1 cellular context compared by ENCODE assay signal in genomic region chr1:93992954-93993353, GRCh38.
TF ChIP-seq lines count a peak whose summit lies in the region.

No MANE protein-coding gene starts in this region.

TF ChIP-seq in GM23338, 12 proteins besides CTCF, POLR2A, EP300 and RAD21 (continued from another document):
- TF ChIP-seq, protein P1, sequence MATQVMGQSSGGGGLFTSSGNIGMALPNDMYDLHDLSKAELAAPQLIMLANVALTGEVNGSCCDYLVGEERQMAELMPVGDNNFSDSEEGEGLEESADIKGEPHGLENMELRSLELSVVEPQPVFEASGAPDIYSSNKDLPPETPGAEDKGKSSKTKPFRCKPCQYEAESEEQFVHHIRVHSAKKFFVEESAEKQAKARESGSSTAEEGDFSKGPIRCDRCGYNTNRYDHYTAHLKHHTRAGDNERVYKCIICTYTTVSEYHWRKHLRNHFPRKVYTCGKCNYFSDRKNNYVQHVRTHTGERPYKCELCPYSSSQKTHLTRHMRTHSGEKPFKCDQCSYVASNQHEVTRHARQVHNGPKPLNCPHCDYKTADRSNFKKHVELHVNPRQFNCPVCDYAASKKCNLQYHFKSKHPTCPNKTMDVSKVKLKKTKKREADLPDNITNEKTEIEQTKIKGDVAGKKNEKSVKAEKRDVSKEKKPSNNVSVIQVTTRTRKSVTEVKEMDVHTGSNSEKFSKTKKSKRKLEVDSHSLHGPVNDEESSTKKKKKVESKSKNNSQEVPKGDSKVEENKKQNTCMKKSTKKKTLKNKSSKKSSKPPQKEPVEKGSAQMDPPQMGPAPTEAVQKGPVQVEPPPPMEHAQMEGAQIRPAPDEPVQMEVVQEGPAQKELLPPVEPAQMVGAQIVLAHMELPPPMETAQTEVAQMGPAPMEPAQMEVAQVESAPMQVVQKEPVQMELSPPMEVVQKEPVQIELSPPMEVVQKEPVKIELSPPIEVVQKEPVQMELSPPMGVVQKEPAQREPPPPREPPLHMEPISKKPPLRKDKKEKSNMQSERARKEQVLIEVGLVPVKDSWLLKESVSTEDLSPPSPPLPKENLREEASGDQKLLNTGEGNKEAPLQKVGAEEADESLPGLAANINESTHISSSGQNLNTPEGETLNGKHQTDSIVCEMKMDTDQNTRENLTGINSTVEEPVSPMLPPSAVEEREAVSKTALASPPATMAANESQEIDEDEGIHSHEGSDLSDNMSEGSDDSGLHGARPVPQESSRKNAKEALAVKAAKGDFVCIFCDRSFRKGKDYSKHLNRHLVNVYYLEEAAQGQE (IDR thresholded peaks at IDR 0.05; ENCODE audit: unreplicated experiment) = no peak
- TF ChIP-seq STAT1 (IDR thresholded peaks at IDR 0.05; ENCODE audit: unreplicated experiment) = no peak
- no peak for TF ChIP-seq EZH2phosphoT487 (IDR thresholded peaks at IDR 0.05; ENCODE audit: unreplicated experiment)
- TF ChIP-seq ZNF114 (CRISPR knock-in tag; IDR thresholded peaks at IDR 0.05) = no peak
- TF ChIP-seq, protein P2, sequence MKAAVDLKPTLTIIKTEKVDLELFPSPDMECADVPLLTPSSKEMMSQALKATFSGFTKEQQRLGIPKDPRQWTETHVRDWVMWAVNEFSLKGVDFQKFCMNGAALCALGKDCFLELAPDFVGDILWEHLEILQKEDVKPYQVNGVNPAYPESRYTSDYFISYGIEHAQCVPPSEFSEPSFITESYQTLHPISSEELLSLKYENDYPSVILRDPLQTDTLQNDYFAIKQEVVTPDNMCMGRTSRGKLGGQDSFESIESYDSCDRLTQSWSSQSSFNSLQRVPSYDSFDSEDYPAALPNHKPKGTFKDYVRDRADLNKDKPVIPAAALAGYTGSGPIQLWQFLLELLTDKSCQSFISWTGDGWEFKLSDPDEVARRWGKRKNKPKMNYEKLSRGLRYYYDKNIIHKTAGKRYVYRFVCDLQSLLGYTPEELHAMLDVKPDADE (IDR thresholded peaks at IDR 0.05) = no peak
- TF ChIP-seq ZNF331 (CRISPR knock-in tag; IDR thresholded peaks at IDR 0.05; ENCODE audit: low read depth) = no peak
- no peak for TF ChIP-seq POLR2AphosphoS5 (IDR thresholded peaks at IDR 0.05; ENCODE audit: low read depth)
- no peak for TF ChIP-seq JUNB (IDR thresholded peaks at IDR 0.05; ENCODE audit: unreplicated experiment)
- no peak for TF ChIP-seq CREB1 (CRISPR knock-in tag; IDR thresholded peaks at IDR 0.05; ENCODE audit: low read depth)
- no peak for TF ChIP-seq NANOG (IDR thresholded peaks at IDR 0.05; ENCODE audit: borderline replicate concordance)
- TF ChIP-seq, protein P3, sequence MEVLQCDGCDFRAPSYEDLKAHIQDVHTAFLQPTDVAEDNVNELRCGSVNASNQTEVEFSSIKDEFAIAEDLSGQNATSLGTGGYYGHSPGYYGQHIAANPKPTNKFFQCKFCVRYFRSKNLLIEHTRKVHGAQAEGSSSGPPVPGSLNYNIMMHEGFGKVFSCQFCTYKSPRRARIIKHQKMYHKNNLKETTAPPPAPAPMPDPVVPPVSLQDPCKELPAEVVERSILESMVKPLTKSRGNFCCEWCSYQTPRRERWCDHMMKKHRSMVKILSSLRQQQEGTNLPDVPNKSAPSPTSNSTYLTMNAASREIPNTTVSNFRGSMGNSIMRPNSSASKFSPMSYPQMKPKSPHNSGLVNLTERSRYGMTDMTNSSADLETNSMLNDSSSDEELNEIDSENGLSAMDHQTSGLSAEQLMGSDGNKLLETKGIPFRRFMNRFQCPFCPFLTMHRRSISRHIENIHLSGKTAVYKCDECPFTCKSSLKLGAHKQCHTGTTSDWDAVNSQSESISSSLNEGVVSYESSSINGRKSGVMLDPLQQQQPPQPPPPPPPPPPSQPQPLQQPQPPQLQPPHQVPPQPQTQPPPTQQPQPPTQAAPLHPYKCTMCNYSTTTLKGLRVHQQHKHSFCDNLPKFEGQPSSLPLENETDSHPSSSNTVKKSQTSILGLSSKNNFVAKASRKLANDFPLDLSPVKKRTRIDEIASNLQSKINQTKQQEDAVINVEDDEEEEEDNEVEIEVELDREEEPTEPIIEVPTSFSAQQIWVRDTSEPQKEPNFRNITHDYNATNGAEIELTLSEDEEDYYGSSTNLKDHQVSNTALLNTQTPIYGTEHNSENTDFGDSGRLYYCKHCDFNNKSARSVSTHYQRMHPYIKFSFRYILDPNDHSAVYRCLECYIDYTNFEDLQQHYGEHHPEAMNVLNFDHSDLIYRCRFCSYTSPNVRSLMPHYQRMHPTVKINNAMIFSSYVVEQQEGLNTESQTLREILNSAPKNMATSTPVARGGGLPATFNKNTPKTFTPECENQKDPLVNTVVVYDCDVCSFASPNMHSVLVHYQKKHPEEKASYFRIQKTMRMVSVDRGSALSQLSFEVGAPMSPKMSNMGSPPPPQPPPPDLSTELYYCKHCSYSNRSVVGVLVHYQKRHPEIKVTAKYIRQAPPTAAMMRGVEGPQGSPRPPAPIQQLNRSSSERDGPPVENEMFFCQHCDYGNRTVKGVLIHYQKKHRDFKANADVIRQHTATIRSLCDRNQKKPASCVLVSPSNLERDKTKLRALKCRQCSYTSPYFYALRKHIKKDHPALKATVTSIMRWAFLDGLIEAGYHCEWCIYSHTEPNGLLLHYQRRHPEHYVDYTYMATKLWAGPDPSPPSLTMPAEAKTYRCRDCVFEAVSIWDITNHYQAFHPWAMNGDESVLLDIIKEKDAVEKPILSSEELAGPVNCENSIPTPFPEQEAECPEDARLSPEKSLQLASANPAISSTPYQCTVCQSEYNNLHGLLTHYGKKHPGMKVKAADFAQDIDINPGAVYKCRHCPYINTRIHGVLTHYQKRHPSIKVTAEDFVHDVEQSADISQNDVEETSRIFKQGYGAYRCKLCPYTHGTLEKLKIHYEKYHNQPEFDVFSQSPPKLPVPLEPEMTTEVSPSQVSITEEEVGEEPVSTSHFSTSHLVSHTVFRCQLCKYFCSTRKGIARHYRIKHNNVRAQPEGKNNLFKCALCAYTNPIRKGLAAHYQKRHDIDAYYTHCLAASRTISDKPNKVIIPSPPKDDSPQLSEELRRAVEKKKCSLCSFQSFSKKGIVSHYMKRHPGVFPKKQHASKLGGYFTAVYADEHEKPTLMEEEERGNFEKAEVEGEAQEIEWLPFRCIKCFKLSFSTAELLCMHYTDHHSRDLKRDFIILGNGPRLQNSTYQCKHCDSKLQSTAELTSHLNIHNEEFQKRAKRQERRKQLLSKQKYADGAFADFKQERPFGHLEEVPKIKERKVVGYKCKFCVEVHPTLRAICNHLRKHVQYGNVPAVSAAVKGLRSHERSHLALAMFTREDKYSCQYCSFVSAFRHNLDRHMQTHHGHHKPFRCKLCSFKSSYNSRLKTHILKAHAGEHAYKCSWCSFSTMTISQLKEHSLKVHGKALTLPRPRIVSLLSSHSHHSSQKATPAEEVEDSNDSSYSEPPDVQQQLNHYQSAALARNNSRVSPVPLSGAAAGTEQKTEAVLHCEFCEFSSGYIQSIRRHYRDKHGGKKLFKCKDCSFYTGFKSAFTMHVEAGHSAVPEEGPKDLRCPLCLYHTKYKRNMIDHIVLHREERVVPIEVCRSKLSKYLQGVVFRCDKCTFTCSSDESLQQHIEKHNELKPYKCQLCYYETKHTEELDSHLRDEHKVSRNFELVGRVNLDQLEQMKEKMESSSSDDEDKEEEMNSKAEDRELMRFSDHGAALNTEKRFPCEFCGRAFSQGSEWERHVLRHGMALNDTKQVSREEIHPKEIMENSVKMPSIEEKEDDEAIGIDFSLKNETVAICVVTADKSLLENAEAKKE (CRISPR knock-in tag; IDR thresholded peaks at IDR 0.05) = no peak
